In genomic region chr7:30027915-30028748, GRCh38 we compare ENCODE assay signal across 1 cellular context.
A peak's percentile ranks its signal among the peaks of the same experiment; 100 is the strongest.
TF ChIP-seq lines count a peak whose summit lies in the region.

A gene with protein sequence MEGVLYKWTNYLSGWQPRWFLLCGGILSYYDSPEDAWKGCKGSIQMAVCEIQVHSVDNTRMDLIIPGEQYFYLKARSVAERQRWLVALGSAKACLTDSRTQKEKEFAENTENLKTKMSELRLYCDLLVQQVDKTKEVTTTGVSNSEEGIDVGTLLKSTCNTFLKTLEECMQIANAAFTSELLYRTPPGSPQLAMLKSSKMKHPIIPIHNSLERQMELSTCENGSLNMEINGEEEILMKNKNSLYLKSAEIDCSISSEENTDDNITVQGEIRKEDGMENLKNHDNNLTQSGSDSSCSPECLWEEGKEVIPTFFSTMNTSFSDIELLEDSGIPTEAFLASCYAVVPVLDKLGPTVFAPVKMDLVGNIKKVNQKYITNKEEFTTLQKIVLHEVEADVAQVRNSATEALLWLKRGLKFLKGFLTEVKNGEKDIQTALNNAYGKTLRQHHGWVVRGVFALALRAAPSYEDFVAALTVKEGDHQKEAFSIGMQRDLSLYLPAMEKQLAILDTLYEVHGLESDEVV (plus strand): TSS chr7:30028412. CDS start chr7:30028763, 351 bp downstream.

TF ChIP-seq in GM23338, 12 proteins besides CTCF, POLR2A, EP300 and RAD21 (continued from another document):
- TF ChIP-seq, protein P1, sequence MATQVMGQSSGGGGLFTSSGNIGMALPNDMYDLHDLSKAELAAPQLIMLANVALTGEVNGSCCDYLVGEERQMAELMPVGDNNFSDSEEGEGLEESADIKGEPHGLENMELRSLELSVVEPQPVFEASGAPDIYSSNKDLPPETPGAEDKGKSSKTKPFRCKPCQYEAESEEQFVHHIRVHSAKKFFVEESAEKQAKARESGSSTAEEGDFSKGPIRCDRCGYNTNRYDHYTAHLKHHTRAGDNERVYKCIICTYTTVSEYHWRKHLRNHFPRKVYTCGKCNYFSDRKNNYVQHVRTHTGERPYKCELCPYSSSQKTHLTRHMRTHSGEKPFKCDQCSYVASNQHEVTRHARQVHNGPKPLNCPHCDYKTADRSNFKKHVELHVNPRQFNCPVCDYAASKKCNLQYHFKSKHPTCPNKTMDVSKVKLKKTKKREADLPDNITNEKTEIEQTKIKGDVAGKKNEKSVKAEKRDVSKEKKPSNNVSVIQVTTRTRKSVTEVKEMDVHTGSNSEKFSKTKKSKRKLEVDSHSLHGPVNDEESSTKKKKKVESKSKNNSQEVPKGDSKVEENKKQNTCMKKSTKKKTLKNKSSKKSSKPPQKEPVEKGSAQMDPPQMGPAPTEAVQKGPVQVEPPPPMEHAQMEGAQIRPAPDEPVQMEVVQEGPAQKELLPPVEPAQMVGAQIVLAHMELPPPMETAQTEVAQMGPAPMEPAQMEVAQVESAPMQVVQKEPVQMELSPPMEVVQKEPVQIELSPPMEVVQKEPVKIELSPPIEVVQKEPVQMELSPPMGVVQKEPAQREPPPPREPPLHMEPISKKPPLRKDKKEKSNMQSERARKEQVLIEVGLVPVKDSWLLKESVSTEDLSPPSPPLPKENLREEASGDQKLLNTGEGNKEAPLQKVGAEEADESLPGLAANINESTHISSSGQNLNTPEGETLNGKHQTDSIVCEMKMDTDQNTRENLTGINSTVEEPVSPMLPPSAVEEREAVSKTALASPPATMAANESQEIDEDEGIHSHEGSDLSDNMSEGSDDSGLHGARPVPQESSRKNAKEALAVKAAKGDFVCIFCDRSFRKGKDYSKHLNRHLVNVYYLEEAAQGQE (IDR thresholded peaks at IDR 0.05; ENCODE audit: unreplicated experiment), result no peak
- no peak for TF ChIP-seq STAT1 (IDR thresholded peaks at IDR 0.05; ENCODE audit: unreplicated experiment)
- no peak for TF ChIP-seq ZNF331 (CRISPR knock-in tag; IDR thresholded peaks at IDR 0.05; ENCODE audit: low read depth)
- peak; percentile 65 for TF ChIP-seq CREB1 (CRISPR knock-in tag; IDR thresholded peaks at IDR 0.05; ENCODE audit: low read depth)
- peak; percentile 79 for TF ChIP-seq POLR2AphosphoS5 (IDR thresholded peaks at IDR 0.05; ENCODE audit: low read depth)
- no peak for TF ChIP-seq NANOG (IDR thresholded peaks at IDR 0.05; ENCODE audit: borderline replicate concordance)
